In the genomic region with DNA sequence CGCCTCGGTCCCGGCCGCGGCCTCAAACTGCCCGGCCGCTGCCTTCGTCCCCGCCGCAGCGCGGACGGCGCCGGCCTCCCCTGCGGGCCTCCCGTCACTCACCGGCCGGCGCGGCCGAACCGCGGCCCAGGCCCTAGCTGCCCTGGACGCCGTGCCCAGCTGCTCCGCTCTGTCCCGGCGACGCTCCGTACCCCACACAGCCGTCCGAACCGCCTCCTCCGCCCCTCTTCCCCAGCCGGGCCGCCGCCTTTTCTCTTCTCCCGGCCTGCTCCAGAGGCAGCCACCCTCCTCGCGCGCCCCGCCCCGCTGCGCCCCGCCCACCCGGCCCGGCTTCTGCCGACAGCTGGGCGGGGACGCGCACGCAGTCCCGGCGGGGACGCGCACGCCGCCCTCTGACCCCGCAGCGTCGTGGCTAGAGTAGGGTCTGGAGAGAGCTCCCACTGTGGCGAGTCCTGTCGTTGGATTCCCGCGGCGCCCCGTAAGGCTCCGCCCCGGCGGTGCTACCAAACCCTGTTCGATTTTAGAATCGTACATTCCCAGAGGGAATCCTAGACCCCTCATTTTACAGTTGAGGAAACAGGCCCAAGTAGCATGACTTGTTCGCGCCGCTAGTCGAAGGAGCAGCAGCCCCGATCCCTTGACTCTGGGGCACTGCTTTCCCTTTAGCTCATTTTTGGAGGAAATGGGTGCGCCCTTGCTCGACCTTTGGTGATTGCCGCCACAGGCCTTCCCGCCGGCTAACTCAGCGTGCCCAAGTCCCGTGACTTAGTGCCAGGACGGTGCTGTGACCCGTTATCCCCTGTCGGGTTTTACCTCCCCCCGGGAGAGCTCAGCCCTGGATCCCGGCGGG, we compare ENCODE assay signal across 8 cellular contexts. TPM values are rescaled to one million over a fixed set of nuclear protein-coding genes. Genes with fewer than 3 reads are reported as not detected.
DNase-seq lines count a peak whose midpoint lies in the region; ATAC-seq and TF ChIP-seq lines count a peak whose summit lies in the region.

A gene with protein sequence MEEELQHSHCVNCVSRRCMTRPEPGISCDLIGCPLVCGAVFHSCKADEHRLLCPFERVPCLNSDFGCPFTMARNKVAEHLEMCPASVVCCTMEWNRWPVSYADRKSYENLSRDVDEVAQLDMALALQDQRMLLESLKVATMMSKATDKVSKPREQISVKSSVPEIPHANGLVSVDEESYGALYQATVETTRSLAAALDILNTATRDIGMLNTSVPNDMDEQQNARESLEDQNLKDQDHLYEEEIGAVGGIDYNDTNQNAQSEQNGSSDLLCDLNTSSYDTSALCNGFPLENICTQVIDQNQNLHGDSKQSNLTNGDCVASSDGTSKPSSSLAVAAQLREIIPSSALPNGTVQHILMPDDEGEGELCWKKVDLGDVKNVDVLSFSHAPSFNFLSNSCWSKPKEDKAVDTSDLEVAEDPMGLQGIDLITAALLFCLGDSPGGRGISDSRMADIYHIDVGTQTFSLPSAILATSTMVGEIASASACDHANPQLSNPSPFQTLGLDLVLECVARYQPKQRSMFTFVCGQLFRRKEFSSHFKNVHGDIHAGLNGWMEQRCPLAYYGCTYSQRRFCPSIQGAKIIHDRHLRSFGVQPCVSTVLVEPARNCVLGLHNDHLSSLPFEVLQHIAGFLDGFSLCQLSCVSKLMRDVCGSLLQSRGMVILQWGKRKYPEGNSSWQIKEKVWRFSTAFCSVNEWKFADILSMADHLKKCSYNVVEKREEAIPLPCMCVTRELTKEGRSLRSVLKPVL (minus strand): TSS at position 295 of the 850 bp plus-strand sequence. CDS start 8,390 bp downstream, outside the sequence.

- peak within 1 kb of the TSS; percentile 98 for H3K18ac ChIP-seq in mesenchymal stem cell (ENCODE audit: low read depth in 1 of 2, low read length in 2 of 2)

- peaks cover 45% of the 10 kb centered on the region for H3K4me1 Mint-ChIP-seq in CD8-positive, alpha-beta T cell (ENCODE audit: low read depth)
- H3K4me1 Mint-ChIP-seq in effector memory CD8-positive, alpha-beta T cell (ENCODE audit: low read depth in 2 of 2): peaks cover 23 to 40% of the 10 kb centered on the region in 2 donors

- H2BK120ac ChIP-seq in mesenchymal stem cell (ENCODE audit: low read depth, low read length): peak within 1 kb of the TSS; percentile 95

- H3K9ac ChIP-seq in mesenchymal stem cell (ENCODE audit: low read length): peak within 1 kb of the TSS; percentile 96

- H3K4me3 ChIP-seq in CD8-positive, alpha-beta T cell (ENCODE audit: low read depth, low read length): peak within 1 kb of the TSS; percentile 80
- H3K4me3 ChIP-seq in mesenchymal stem cell (ENCODE audit: insufficient read depth in 1 of 2, low read depth in 1 of 2, low read length in 2 of 2): peak within 1 kb of the TSS; percentile 89 to 93

- H3K4me3 Mint-ChIP-seq in CD8-positive, alpha-beta T cell: peak within 1 kb of the TSS; percentile 96
- peak within 1 kb of the TSS; percentile 91 to 93 for H3K4me3 Mint-ChIP-seq in effector memory CD8-positive, alpha-beta T cell

- DNase-seq in CD8-positive, alpha-beta T cell: peak; percentile 73 to 93 (median 82)
- DNase-seq in NCI-H82 (lab: John Stamatoyannopoulos, UW) (peak; percentile 93), mesenchymal stem cell (peak; percentile 91)
- DNase-seq in activated CD8-positive, alpha-beta memory T cell treated with anti-CD3 and anti-CD28 coated beads for 24 hours: peak; percentile 94
- peak; percentile 83 to 89 (median 88) for DNase-seq in effector memory CD8-positive, alpha-beta T cell
- DNase-seq in stimulated activated CD8-positive, alpha-beta memory T cell treated with anti-CD3 and anti-CD28 coated beads, Interleukin-12 subunit alpha, Interleukin-12 subunit beta, amount 100 ng/mL, for 4 hours (ENCODE audit: low read depth): peak; percentile 83

- H3K36me3 Mint-ChIP-seq in CD8-positive, alpha-beta T cell: peaks cover 4% of the 10 kb centered on the region
- H3K36me3 Mint-ChIP-seq in effector memory CD8-positive, alpha-beta T cell (ENCODE audit: insufficient read depth): peaks cover 3% of the 10 kb centered on the region

- peak within 1 kb of the TSS; percentile 81 for H2AFZ ChIP-seq in mesenchymal stem cell (ENCODE audit: low read depth, low read length)

- H3K9me3 Mint-ChIP-seq in CD8-positive, alpha-beta T cell: no peaks in the 10 kb centered on the region
- no peaks in the 10 kb centered on the region for H3K9me3 Mint-ChIP-seq in effector memory CD8-positive, alpha-beta T cell

- WGBS in mesenchymal stem cell: under 1% methylated on average over 62 of the region's 91 CpGs

- H2BK12ac ChIP-seq in mesenchymal stem cell (ENCODE audit: low read length in 2 of 2): peak within 1 kb of the TSS; percentile 18 to 84

- H2BK5ac ChIP-seq in mesenchymal stem cell (ENCODE audit: low read depth, low read length, poor library complexity, severe bottlenecking): peak within 1 kb of the TSS; percentile 86

- peak within 1 kb of the TSS; percentile 94 for H4K8ac ChIP-seq in mesenchymal stem cell (ENCODE audit: low read length)

- peak within 1 kb of the TSS; percentile 98 for H4K91ac ChIP-seq in mesenchymal stem cell (ENCODE audit: low read length)

- peak; percentile 89 for ATAC-seq in CD8-positive, alpha-beta T cell
- ATAC-seq in GM19452 (IDR thresholded peaks at IDR 0.05; ENCODE audit: unreplicated experiment) (peak; percentile 75), HG03575 (IDR thresholded peaks at IDR 0.05; ENCODE audit: extremely low read depth, insufficient number of reproducible peaks, low FRiP score, unreplicated experiment) (peak; percentile 23)
- peak; percentile 92 for ATAC-seq in effector memory CD8-positive, alpha-beta T cell (replicated peaks)

- CTCF ChIA-PET in CD8-positive, alpha-beta T cell (lab: Charles Lee): interaction anchor here (1.0 to 1.6 kb wide), 3 partner anchors 57 to 80 kb away, joined by 3 to 6 read pairs (median 3); a partner anchor contains a TSS

- TF ChIP-seq CTCF in CD8-positive, alpha-beta T cell (IDR thresholded peaks at IDR 0.05): peak; percentile 33

- peak within 1 kb of the TSS; percentile 91 for H3K4me2 ChIP-seq in mesenchymal stem cell (ENCODE audit: low read length, poor library complexity, severe bottlenecking)

- H3K4me1 ChIP-seq in CD8-positive, alpha-beta T cell (ENCODE audit: insufficient read depth, low read length): peaks cover 32% of the 10 kb centered on the region
- peaks cover 4% of the 10 kb centered on the region for H3K4me1 ChIP-seq in mesenchymal stem cell (ENCODE audit: control insufficient read depth, insufficient read depth, low read depth, low read length)

- intact Hi-C loops in CD8-positive, alpha-beta T cell (cut with DNase I, micrococcal nuclease): loop anchor here (1.0 to 10.0 kb wide), 8 partner anchors 48 to 1720 kb away; a partner anchor contains a TSS

- H3K27ac ChIP-seq in CD8-positive, alpha-beta T cell (ENCODE audit: low read depth, low read length): peak within 1 kb of the TSS; percentile 58
- H3K27ac ChIP-seq in mesenchymal stem cell (ENCODE audit: low read length, poor library complexity, severe bottlenecking): peak within 1 kb of the TSS; percentile 87

- H3K14ac ChIP-seq in mesenchymal stem cell (ENCODE audit: low read length in 2 of 2): peak within 1 kb of the TSS; percentile 74 to 99

- peak within 1 kb of the TSS; percentile 97 for H2BK15ac ChIP-seq in mesenchymal stem cell (ENCODE audit: low read depth, poor library complexity, severe bottlenecking)

- no peaks in the 10 kb centered on the region for H3K27me3 ChIP-seq in CD8-positive, alpha-beta T cell (ENCODE audit: insufficient read depth, low read length)
- H3K27me3 ChIP-seq in mesenchymal stem cell (ENCODE audit: control insufficient read depth in 1 of 2, insufficient read depth in 1 of 2, low read length in 2 of 2): no peaks in the 10 kb centered on the region

- H3K4ac ChIP-seq in mesenchymal stem cell (ENCODE audit: low read depth in 1 of 2, low read length in 2 of 2): peak within 1 kb of the TSS; percentile 96 to 98

- H3K36me3 ChIP-seq in CD8-positive, alpha-beta T cell (ENCODE audit: insufficient read depth, low read length): no peaks in the 10 kb centered on the region
- H3K36me3 ChIP-seq in mesenchymal stem cell (ENCODE audit: control insufficient read depth in 1 of 2, insufficient read depth in 2 of 2, low read depth in 1 of 2, low read length in 2 of 2): peaks cover 0 to 3% of the 10 kb centered on the region in 2 experiments

- H3K27me3 Mint-ChIP-seq in CD8-positive, alpha-beta T cell (ENCODE audit: low read depth): no peaks in the 10 kb centered on the region
- no peaks in the 10 kb centered on the region for H3K27me3 Mint-ChIP-seq in effector memory CD8-positive, alpha-beta T cell

- no peaks in the 10 kb centered on the region for H3K9me3 ChIP-seq in CD8-positive, alpha-beta T cell (ENCODE audit: low read length)
- H3K9me3 ChIP-seq in mesenchymal stem cell (ENCODE audit: control insufficient read depth, low read length): no peaks in the 10 kb centered on the region

- POLR2A ChIA-PET in CD8-positive, alpha-beta T cell (lab: Charles Lee): interaction anchor here (0.7 to 3.4 kb wide), 12 partner anchors 10 to 1387 kb away, joined by 3 to 37 read pairs (median 6); a partner anchor contains a TSS

- no peak within 1 kb of the TSS for H2AK5ac ChIP-seq in mesenchymal stem cell (ENCODE audit: low read length, severe bottlenecking)

- peaks cover 7% of the 10 kb centered on the region for H3K79me1 ChIP-seq in mesenchymal stem cell (replicated peaks; ENCODE audit: low read length, poor library complexity, severe bottlenecking)

- H3K27ac Mint-ChIP-seq in CD8-positive, alpha-beta T cell: peak within 1 kb of the TSS; percentile 96
- H3K27ac Mint-ChIP-seq in effector memory CD8-positive, alpha-beta T cell: peak within 1 kb of the TSS; percentile 93 to 94

- H3K23ac ChIP-seq in mesenchymal stem cell (ENCODE audit: low read length in 2 of 2): peak within 1 kb of the TSS in 1 of 2 experiments; percentile 96

RNA-seq across cellular contexts. Expression of the gene that starts here (rescaled TPM):
- 1 to 10 TPM; 1.5 to 1.7 TPM for total RNA-seq in CD8-positive, alpha-beta T cell
- polyA plus RNA-seq in mesenchymal stem cell (2013, experiment 1 of 2): 4.9 TPM
- polyA plus RNA-seq in mesenchymal stem cell (2013, experiment 2 of 2): 5.1 TPM

Comparison
In these comparisons a context has a peak if more than half of its experiments do, and no peak if none do; other contexts are left out.
1. Peak in every context shown above with its lines: DNase-seq, ATAC-seq, H3K4me3 ChIP-seq and H3K27ac ChIP-seq.
2. ATAC-seq: peak in every context shown above with its lines; median percentile 92 in effector memory CD8-positive, alpha-beta T cell; 89 in CD8-positive, alpha-beta T cell; 75 in GM19452; 23 in HG03575.